22 cellular contexts compared by ENCODE assay signal in genomic region chr6:14038636-14039035, GRCh38.
DNase-seq lines count a peak whose midpoint lies in the region; ATAC-seq and TF ChIP-seq lines count a peak whose summit lies in the region.
"Had no signal": no experiment of that assay in that cellular context is flagged by ENCODE, and none has a peak within 500 bp of the region (broad histone marks: within the 10 kb centered on the region; RNA-seq: fewer than 3 reads in every experiment).

No MANE protein-coding gene starts in this region.

- no peaks in the 10 kb centered on the region for H3K27me3 ChIP-seq in mesenchymal stem cell (ENCODE audit: control insufficient read depth in 1 of 2, insufficient read depth in 1 of 2, low read length in 2 of 2)
- H3K27me3 ChIP-seq in gastrocnemius medialis = peaks cover 0 to 12% (median 4%) of the 10 kb centered on the region in 3 donors
- H3K27me3 ChIP-seq: ovary, sigmoid colon had no signal

- no peak overlapping the region for H2BK12ac ChIP-seq in mesenchymal stem cell (ENCODE audit: low read length in 2 of 2)

- ATAC-seq in HG02870 (IDR thresholded peaks at IDR 0.05; ENCODE audit: unreplicated experiment) = peak; percentile 42
- no peak for ATAC-seq in gastrocnemius medialis
- ATAC-seq in GM21717 (IDR thresholded peaks at IDR 0.05; ENCODE audit: unreplicated experiment) = no peak
- ATAC-seq: activated CD8-positive, alpha-beta memory T cell treated with anti-CD3 and anti-CD28 coated beads, Interleukin-2, amount 10 ng/mL, durations not matched to agents 7 days and 5 days; activated T-helper 17 cell treated with anti-CD3 and anti-CD28 coated beads, Interleukin-2, amount 50 U/mL, for 72 hours; GM23338; heart left ventricle had no signal

- H2AK5ac ChIP-seq in mesenchymal stem cell (ENCODE audit: low read length, severe bottlenecking) = no peak overlapping the region

- no peak overlapping the region for H2BK15ac ChIP-seq in mesenchymal stem cell (ENCODE audit: low read depth, poor library complexity, severe bottlenecking)

- H3K36me3 ChIP-seq in mesenchymal stem cell (ENCODE audit: control insufficient read depth in 1 of 2, insufficient read depth in 2 of 2, low read depth in 1 of 2, low read length in 2 of 2) (no peaks in the 10 kb centered on the region), gastrocnemius medialis (no peaks in the 10 kb centered on the region)
- H3K36me3 ChIP-seq: esophagus muscularis mucosa, heart left ventricle, ovary, sigmoid colon, stomach had no signal

- H3K4me2 ChIP-seq in mesenchymal stem cell (ENCODE audit: low read length, poor library complexity, severe bottlenecking) = no peak overlapping the region
- H3K4me2 ChIP-seq: GM23338 had no signal

- TF ChIP-seq POLR2A in gastrocnemius medialis (IDR thresholded peaks at IDR 0.05) = no peak

- 40% methylated on average over 2 of the region's 3 CpGs for WGBS in mesenchymal stem cell

- H3K4me1 ChIP-seq in mesenchymal stem cell (ENCODE audit: control insufficient read depth, insufficient read depth, low read depth, low read length) = peaks cover 14% of the 10 kb centered on the region
- H3K4me1 ChIP-seq in gastrocnemius medialis = no peaks in the 10 kb centered on the region
- H3K4me1 ChIP-seq: esophagus muscularis mucosa, stomach had no signal

- H3K14ac ChIP-seq in mesenchymal stem cell (ENCODE audit: low read length in 2 of 2) = no peak overlapping the region

- TF ChIP-seq CTCF in gastrocnemius medialis (IDR thresholded peaks at IDR 0.05 in 4 of 5, conservative IDR thresholded peaks at IDR 0.05 in 1 of 5) = no peak

- no peaks in the 10 kb centered on the region for H3K79me1 ChIP-seq in mesenchymal stem cell (replicated peaks; ENCODE audit: low read length, poor library complexity, severe bottlenecking)

- in situ Hi-C loops in gastrocnemius medialis (cut with MboI; ENCODE audit: low sequenced_read_pairs in 4 of 4) = no loop called here

- intact Hi-C loops in gastrocnemius medialis (cut with DNase I; ENCODE audit: low total_unique reads) = no loop called here

- H3K27ac ChIP-seq in mesenchymal stem cell (ENCODE audit: low read length, poor library complexity, severe bottlenecking) (peak overlapping the region; percentile 38), gastrocnemius medialis (no peak overlapping the region)
- H3K27ac ChIP-seq: esophagus muscularis mucosa, heart left ventricle, ovary, sigmoid colon, stomach had no signal

- H2BK120ac ChIP-seq in mesenchymal stem cell (ENCODE audit: low read depth, low read length) = no peak overlapping the region

- H3K4ac ChIP-seq in mesenchymal stem cell (ENCODE audit: low read depth in 1 of 2, low read length in 2 of 2) = no peak overlapping the region

- H3K9me3 ChIP-seq in mesenchymal stem cell (ENCODE audit: control insufficient read depth, low read length) = no peaks in the 10 kb centered on the region
- no peaks in the 10 kb centered on the region for H3K9me3 ChIP-seq in gastrocnemius medialis
- H3K9me3 ChIP-seq: esophagus muscularis mucosa, heart left ventricle, ovary, sigmoid colon, stomach had no signal

- no peak overlapping the region for H2AFZ ChIP-seq in mesenchymal stem cell (ENCODE audit: low read depth, low read length)
- H2AFZ ChIP-seq: GM23338 had no signal

- no peak overlapping the region for H3K9ac ChIP-seq in mesenchymal stem cell (ENCODE audit: low read length)

- no peak overlapping the region for H3K23ac ChIP-seq in mesenchymal stem cell (ENCODE audit: low read length in 2 of 2)

- no peak overlapping the region for H3K4me3 ChIP-seq in mesenchymal stem cell (ENCODE audit: insufficient read depth in 1 of 2, low read depth in 1 of 2, low read length in 2 of 2)
- no peak overlapping the region for H3K4me3 ChIP-seq in gastrocnemius medialis
- H3K4me3 ChIP-seq: esophagus muscularis mucosa, GM23338, heart left ventricle, ovary, sigmoid colon, stomach had no signal

- H2BK5ac ChIP-seq in mesenchymal stem cell (ENCODE audit: low read depth, low read length, poor library complexity, severe bottlenecking) = no peak overlapping the region

- no peak overlapping the region for H4K91ac ChIP-seq in mesenchymal stem cell (ENCODE audit: low read length)

- no peak overlapping the region for H3K18ac ChIP-seq in mesenchymal stem cell (ENCODE audit: low read depth in 1 of 2, low read length in 2 of 2)

- H4K8ac ChIP-seq in mesenchymal stem cell (ENCODE audit: low read length) = no peak overlapping the region

- DNase-seq in NCI-H2081 treated with DMSO at 0.1 percent for 48 hours (lab: John Stamatoyannopoulos, UW) = peak; percentile 23
- peak; percentile 68 for DNase-seq in OCI-M1 (lab: John Stamatoyannopoulos, UW)
- peak; percentile 48 for DNase-seq in mesenchymal stem cell
- no peak for DNase-seq in gastrocnemius medialis
- DNase-seq in SIG-M5 (lab: John Stamatoyannopoulos, UW) = no peak
- DNase-seq in DMS79 treated with DMSO at 0.1 percent for 48 hours (lab: John Stamatoyannopoulos, UW) = no peak
- DNase-seq: activated CD4-positive, alpha-beta T cell treated with anti-CD3 and anti-CD28 coated beads for 4 hours; activated CD8-positive, alpha-beta memory T cell treated with anti-CD3 and anti-CD28 coated beads, Interleukin-2, amount 10 ng/mL, durations not matched to agents 7 days and 5 days; caudate nucleus; CD4-positive, alpha-beta memory T cell; heart left ventricle; immature natural killer cell; NCI-H524 treated with DMSO at 0.1 percent for 48 hours; ovary; sigmoid colon; stimulated activated CD4-positive, alpha-beta T cell treated with anti-CD3 and anti-CD28 coated beads, Interleukin-1b, Interleukin-23, amount 100 ng/mL, for 48 hours; stomach had no signal

Comparison
In these comparisons a context has a peak if more than half of its experiments do, and no peak if none do; other contexts are left out.
1. DNase-seq: peak in NCI-H2081 treated with DMSO at 0.1 percent for 48 hours (single experiment), OCI-M1 (single experiment) and mesenchymal stem cell (single experiment); none in gastrocnemius medialis (0 of 2), SIG-M5 (single experiment) and DMS79 treated with DMSO at 0.1 percent for 48 hours (single experiment).